ENCODE assay signal across 8 cellular contexts in the genomic region with DNA sequence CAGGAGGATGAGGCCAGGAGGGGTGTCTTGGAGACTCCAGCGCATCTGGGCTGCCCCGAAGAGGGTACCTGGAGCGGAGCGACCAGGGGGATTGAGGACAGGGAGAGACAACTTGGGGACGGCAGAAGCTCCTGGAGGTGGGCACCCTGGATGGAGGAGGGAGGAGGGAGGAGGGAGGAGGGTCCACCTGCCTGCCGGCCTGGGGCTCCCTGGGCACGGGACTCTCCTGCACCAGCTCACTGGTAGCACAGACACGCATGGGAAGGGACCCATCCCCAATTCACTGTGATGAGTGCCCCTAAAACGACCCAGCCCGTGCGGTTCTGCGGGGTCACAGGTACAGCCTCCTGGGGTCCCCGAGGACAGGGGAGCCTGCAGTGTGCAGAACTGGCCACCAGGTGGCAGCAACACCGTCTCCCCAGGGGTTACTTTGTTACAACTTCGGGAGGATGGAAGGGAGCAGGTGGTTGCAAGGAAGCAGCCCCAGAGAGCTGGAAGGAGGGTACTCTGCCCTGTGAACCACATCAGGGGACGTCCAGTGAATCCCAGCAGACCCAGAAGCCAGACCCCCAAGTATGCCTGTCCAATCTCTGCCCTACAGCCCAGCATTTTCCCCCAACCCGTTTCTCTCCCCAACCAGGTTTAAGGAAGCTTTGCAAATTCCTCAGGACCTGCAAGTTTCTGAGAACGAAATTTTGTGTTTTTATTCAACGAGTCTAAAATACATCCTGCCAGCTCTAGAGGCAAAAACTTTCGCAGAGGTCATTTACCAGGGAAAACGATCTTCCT.
DNase-seq lines count a peak whose midpoint lies in the region; ATAC-seq and TF ChIP-seq lines count a peak whose summit lies in the region.

No MANE protein-coding gene starts in this region.

- TF ChIP-seq CTCF in GM10248 (IDR thresholded peaks at IDR 0.05; ENCODE audit: control extremely low read depth, extremely low read depth, low read depth, missing control alignments), result peak; percentile 88
- peak; percentile 93 for TF ChIP-seq CTCF in WI38 (IDR thresholded peaks at IDR 0.05; ENCODE audit: low read depth, low read length)
- peak; percentile 94 for TF ChIP-seq CTCF in brain microvascular endothelial cell (IDR thresholded peaks at IDR 0.05; ENCODE audit: low read depth, low read length, missing control alignments)

- H3K27ac ChIP-seq in brain microvascular endothelial cell, result no peak overlapping the region

- in situ Hi-C loops in brain microvascular endothelial cell (cut with HindIII; ENCODE audit: low pct_ligation_motif_present, low sequenced_read_pairs), result no loop called here

- POLR2A ChIA-PET in GM10248 (lab: Yijun Ruan, JAX), result interaction anchor here (0.7 kb wide), 1 partner anchor 66 kb away, joined by 3 read pairs; no protein-coding TSS in a partner anchor

- H3K36me3 ChIP-seq in brain microvascular endothelial cell (replicated peaks), result no peaks in the 10 kb centered on the region

- CTCF ChIA-PET in GM10248 (lab: Yijun Ruan, JAX), result interaction anchor here (0.8 to 9.2 kb wide), 16 partner anchors 10 to 466 kb away, joined by 3 to 69 read pairs (median 4); no protein-coding TSS in a partner anchor

- DNase-seq in GM10248 (ENCODE audit: extremely low spot score) (peak; percentile 84), M059J (ENCODE audit: low read depth) (peak; percentile 27), brain microvascular endothelial cell (peak; percentile 16), islet precursor cell (peak; percentile 68), NCI-H1092 treated with DMSO at 0.1 percent for 48 hours (lab: John Stamatoyannopoulos, UW) (no peak)
- DNase-seq in stimulated activated CD4-positive, alpha-beta T cell treated with anti-CD3 and anti-CD28 coated beads, Interleukin-1b, Interleukin-23, amount 100 ng/mL, for 4 hours (ENCODE audit: low read depth in 2 of 2), result peak; percentile 67 to 73

- H3K27me3 ChIP-seq in brain microvascular endothelial cell (replicated peaks), result no peaks in the 10 kb centered on the region

- no peak overlapping the region for H3K4me3 ChIP-seq in WI38 (ENCODE audit: low read depth, low read length)
- H3K4me3 ChIP-seq in brain microvascular endothelial cell (ENCODE audit: low read depth, low read length), result no peak overlapping the region

- ATAC-seq in HG03439 (IDR thresholded peaks at IDR 0.05; ENCODE audit: unreplicated experiment), result no peak
